ENCODE assay signal across 13 cellular contexts in genomic region chr2:8546319-8547283, GRCh38.
DNase-seq lines count a peak whose midpoint lies in the region; ATAC-seq, FAIRE-seq and TF ChIP-seq lines count a peak whose summit lies in the region.
"Had no signal": no experiment of that assay in that cellular context is flagged by ENCODE, and none has a peak within 500 bp of the region (broad histone marks: within the 10 kb centered on the region; RNA-seq: fewer than 3 reads in every experiment).

No MANE protein-coding gene starts in this region.

- no TSS peak for BruUV-seq in IMR-90 (replicated peaks; lab: Mats Ljungman, UMichigan)
- no TSS peak for BruUV-seq in HepG2 (replicated peaks; lab: Mats Ljungman, UMichigan)

- H3K9ac ChIP-seq in IMR-90 (ENCODE audit: low read depth, low read length) = no peak overlapping the region
- H3K9ac ChIP-seq in HepG2 (ENCODE audit: insufficient read depth, low read depth, low read length) = no peak overlapping the region

- POLR2A ChIA-PET in CD4-positive, alpha-beta memory T cell (lab: Charles Lee; ENCODE audit: partially characterized antibody) = no interaction called here
- POLR2A ChIA-PET in IMR-90 (lab: Charles Lee; ENCODE audit: unreplicated experiment) = no interaction called here
- POLR2A ChIA-PET in activated CD8-positive, alpha-beta T cell treated with anti-CD3 and anti-CD28 coated beads for 36 hours (lab: Charles Lee) = interaction anchor here (0.6 to 1.1 kb wide), 3 partner anchors 29 to 1103 kb away, joined by 3 read pairs; no protein-coding TSS in a partner anchor
- POLR2A ChIA-PET in HepG2 (lab: Yijun Ruan, JAX) = no interaction called here

- no peak for TF ChIP-seq POLR2A in IMR-90 (IDR thresholded peaks at IDR 0.05; ENCODE audit: low read depth, low read length)
- no peak for TF ChIP-seq POLR2A in HepG2 (IDR thresholded peaks at IDR 0.05; ENCODE audit: insufficient read depth in 1 of 2, low read depth in 2 of 2, low read length in 2 of 2)

- no peak overlapping the region for H3K4me3 ChIP-seq in CD4-positive, alpha-beta memory T cell (ENCODE audit: low read length in 2 of 2)
- no peak overlapping the region for H3K4me3 ChIP-seq in IMR-90 (ENCODE audit: insufficient read depth, low read depth, low read length)
- H3K4me3 ChIP-seq in HepG2 (replicated peaks in 1 of 3; ENCODE audit: insufficient read depth in 1 of 3, low read depth in 2 of 3, low read length in 3 of 3) = no peak overlapping the region
- H3K4me3 ChIP-seq: psoas muscle had no signal

- H2AK5ac ChIP-seq in IMR-90 (ENCODE audit: low read depth, low read length) = 0 out of 2 replicates have a peak overlapping the region, but pooled peaks have one; percentile 29

- no peaks in the 10 kb centered on the region for H3K9me3 ChIP-seq in CD4-positive, alpha-beta memory T cell (ENCODE audit: control insufficient read depth in 1 of 2, low read length in 2 of 2)
- H3K9me3 ChIP-seq in IMR-90 (ENCODE audit: control insufficient read depth, insufficient read depth, low read length) (no peaks in the 10 kb centered on the region), HepG2 (ENCODE audit: low read length) (no peaks in the 10 kb centered on the region)
- H3K9me3 ChIP-seq: psoas muscle had no signal

- no peak overlapping the region for H3K56ac ChIP-seq in IMR-90 (ENCODE audit: extremely low read depth, insufficient read depth, low read length)

- no peak overlapping the region for H3K23ac ChIP-seq in IMR-90 (ENCODE audit: low read depth, low read length)

- no peaks in the 10 kb centered on the region for H3K79me1 ChIP-seq in IMR-90 (ENCODE audit: low read depth in 1 of 2, low read length in 2 of 2)

- dilution Hi-C loops in IMR-90 (cut with HindIII; ENCODE audit: low sequenced_read_pairs, unreplicated experiment) = no loop called here

- DNase-seq in CD4-positive, alpha-beta memory T cell = no peak
- DNase-seq in IMR-90 = no peak
- DNase-seq in activated CD8-positive, alpha-beta T cell treated with anti-CD3 and anti-CD28 coated beads for 36 hours = peak; percentile 39
- no peak for DNase-seq in HepG2 (ENCODE audit: low spot score)
- DNase-seq in posterior vena cava (ENCODE audit: low spot score) = no peak
- DNase-seq in NCI-H2107 (lab: John Stamatoyannopoulos, UW) = no peak
- no peak for DNase-seq in dedifferentiated amniotic fluid mesenchymal stem cell (ENCODE audit: extremely low spot score)
- DNase-seq: anterior cingulate cortex, DMS79 treated with DMSO at 0.1 percent for 48 hours, NCI-H446 had no signal

- no peaks in the 10 kb centered on the region for H3K27me3 Mint-ChIP-seq in CD4-positive, alpha-beta memory T cell
- no peaks in the 10 kb centered on the region for H3K27me3 Mint-ChIP-seq in activated CD8-positive, alpha-beta T cell treated with anti-CD3 and anti-CD28 coated beads for 36 hours

- H2BK15ac ChIP-seq in IMR-90 (ENCODE audit: low read depth, low read length) = no peak overlapping the region

- intact Hi-C loops in CD4-positive, alpha-beta memory T cell (cut with micrococcal nuclease) = no loop called here
- intact Hi-C loops in IMR-90 (cut with micrococcal nuclease) (no loop called here), HepG2 (cut with micrococcal nuclease; ENCODE audit: unreplicated experiment) (no loop called here), posterior vena cava (cut with DNase I) (no loop called here)
- intact Hi-C loops in activated CD8-positive, alpha-beta T cell treated with anti-CD3 and anti-CD28 coated beads for 36 hours (cut with micrococcal nuclease) = loop anchor here (10.0 kb wide), 1 partner anchor 242 kb away; no protein-coding TSS in a partner anchor

- TF ChIP-seq RAD21 in IMR-90 (IDR thresholded peaks at IDR 0.05; ENCODE audit: low read length) (no peak), HepG2 (CRISPR knock-in tag; IDR thresholded peaks at IDR 0.05) (no peak)

- no peaks in the 10 kb centered on the region for H3K36me3 Mint-ChIP-seq in CD4-positive, alpha-beta memory T cell
- no peaks in the 10 kb centered on the region for H3K36me3 Mint-ChIP-seq in activated CD8-positive, alpha-beta T cell treated with anti-CD3 and anti-CD28 coated beads for 36 hours (ENCODE audit: low read depth)

- no peak overlapping the region for H2BK5ac ChIP-seq in IMR-90 (ENCODE audit: low read depth, low read length, poor library complexity, severe bottlenecking)

- H4K8ac ChIP-seq in IMR-90 (ENCODE audit: low read depth in 2 of 2, low read length in 2 of 2) = no peak overlapping the region

- H3K4me1 ChIP-seq in CD4-positive, alpha-beta memory T cell (ENCODE audit: insufficient read depth, low read length) = peaks cover 57% of the 10 kb centered on the region
- H3K4me1 ChIP-seq in IMR-90 (ENCODE audit: control insufficient read depth, insufficient read depth, low read length) (peaks cover 16% of the 10 kb centered on the region), HepG2 (ENCODE audit: insufficient read depth, low read length) (peaks cover 10% of the 10 kb centered on the region; the same call in 1 of the 2 replicates)
- H3K4me1 ChIP-seq: psoas muscle had no signal

- no peak overlapping the region for H4K91ac ChIP-seq in IMR-90 (ENCODE audit: insufficient read depth, low read depth, low read length)

- H3K27ac Mint-ChIP-seq in CD4-positive, alpha-beta memory T cell = peak overlapping the region in 6 of 7 donors; percentile 43 to 78 (median 68)
- H3K27ac Mint-ChIP-seq in activated CD8-positive, alpha-beta T cell treated with anti-CD3 and anti-CD28 coated beads for 36 hours = peak overlapping the region; percentile 66

- no peak for FAIRE-seq in HepG2 (lab: Jason Lieb, UNC)

- H3K4me1 Mint-ChIP-seq in CD4-positive, alpha-beta memory T cell = peaks cover 36 to 69% (median 49%) of the 10 kb centered on the region in 4 donors
- peaks cover 63% of the 10 kb centered on the region for H3K4me1 Mint-ChIP-seq in activated CD8-positive, alpha-beta T cell treated with anti-CD3 and anti-CD28 coated beads for 36 hours (ENCODE audit: low read depth)

- no peak overlapping the region for H2BK120ac ChIP-seq in IMR-90 (ENCODE audit: low read depth, low read length)

- CTCF ChIA-PET in CD4-positive, alpha-beta memory T cell (lab: Charles Lee; ENCODE audit: partially characterized antibody) = interaction anchor here (1.5 kb wide), 1 partner anchor 14 kb away, joined by 7 read pairs; no protein-coding TSS in a partner anchor
- CTCF ChIA-PET in IMR-90 (lab: Yijun Ruan, JAX) (no interaction called here), HepG2 (lab: Yijun Ruan, JAX; ENCODE audit: low intra/inter-chr PET ratio, low total read pairs) (no interaction called here)
- CTCF ChIA-PET in activated CD8-positive, alpha-beta T cell treated with anti-CD3 and anti-CD28 coated beads for 36 hours (lab: Charles Lee) = interaction anchor here (2.7 kb wide), 1 partner anchor 134 kb away, joined by 8 read pairs; the partner anchor contains the start of gene ID2

- in situ Hi-C loops in IMR-90 (cut with MboI; ENCODE audit: low sequenced_read_pairs) = loop anchor here (10.0 kb wide), 1 partner anchor 128 kb away; no protein-coding TSS in a partner anchor
- in situ Hi-C loops in HepG2 (cut with HindIII; ENCODE audit: extremely low pct_ligation_motif_present, low pct_unique_long_range_greater_than_20kb) = no loop called here

- no peak for TF ChIP-seq EP300 in HepG2 (IDR thresholded peaks at IDR 0.05; ENCODE audit: low read depth in 2 of 2, low read length in 2 of 2)
- TF ChIP-seq EP300 in HepG2 (CRISPR knock-in tag; IDR thresholded peaks at IDR 0.05; ENCODE audit: borderline replicate concordance) = no peak

- no peaks in the 10 kb centered on the region for H3K36me3 ChIP-seq in CD4-positive, alpha-beta memory T cell (ENCODE audit: insufficient read depth, low read length)
- H3K36me3 ChIP-seq in IMR-90 (ENCODE audit: control insufficient read depth, insufficient read depth, low read length) (no peaks in the 10 kb centered on the region), HepG2 (replicated peaks in 1 of 2; ENCODE audit: control insufficient read depth in 1 of 2, insufficient read depth in 2 of 2, low read length in 2 of 2) (no peaks in the 10 kb centered on the region)

- H3K14ac ChIP-seq in IMR-90 (replicated peaks; ENCODE audit: low read depth, low read length) = no peak overlapping the region

- peak overlapping the region; percentile 14 for H2AFZ ChIP-seq in IMR-90 (replicated peaks; ENCODE audit: low read length, poor library complexity)
- no peak overlapping the region for H2AFZ ChIP-seq in HepG2 (ENCODE audit: low read length)

- no peak overlapping the region for H3K4ac ChIP-seq in IMR-90 (ENCODE audit: low read depth, low read length)

- H3K27me3 ChIP-seq in CD4-positive, alpha-beta memory T cell (ENCODE audit: insufficient read depth, low read length) = no peaks in the 10 kb centered on the region
- no peaks in the 10 kb centered on the region for H3K27me3 ChIP-seq in IMR-90 (ENCODE audit: control insufficient read depth, insufficient read depth, low read length)
- peaks cover 10 to 79% of the 10 kb centered on the region in 2 experiments; a peak in 4 of 5 replicates for H3K27me3 ChIP-seq in HepG2 (ENCODE audit: control insufficient read depth in 1 of 2, insufficient read depth in 2 of 2, low read length in 2 of 2)

- H3K4me3 Mint-ChIP-seq in CD4-positive, alpha-beta memory T cell = peak overlapping the region in 6 of 8 donors; percentile 1 to 61 (median 28)
- H3K4me3 Mint-ChIP-seq in activated CD8-positive, alpha-beta T cell treated with anti-CD3 and anti-CD28 coated beads for 36 hours = no peak overlapping the region

- no peak overlapping the region for H3K4me2 ChIP-seq in IMR-90 (ENCODE audit: low read depth, low read length)
- H3K4me2 ChIP-seq in HepG2 (ENCODE audit: low read depth, low read length) = no peak overlapping the region

- no peak overlapping the region for H3K27ac ChIP-seq in CD4-positive, alpha-beta memory T cell (ENCODE audit: low read depth, low read length)
- no peak overlapping the region for H3K27ac ChIP-seq in IMR-90 (ENCODE audit: insufficient read depth, low read length)
- no peak overlapping the region for H3K27ac ChIP-seq in HepG2 (ENCODE audit: extremely low read length, insufficient read depth, low read length)
- H3K27ac ChIP-seq: psoas muscle had no signal

- H4K5ac ChIP-seq in IMR-90 (ENCODE audit: low read depth, low read length) = no peak overlapping the region

- TF ChIP-seq CTCF in IMR-90 (conservative IDR thresholded peaks at IDR 0.05; ENCODE audit: low read depth, low read length) = no peak
- no peak for TF ChIP-seq CTCF in activated CD8-positive, alpha-beta T cell treated with anti-CD3 and anti-CD28 coated beads for 36 hours (IDR thresholded peaks at IDR 0.05)
- TF ChIP-seq CTCF in HepG2 (CRISPR knock-in tag; IDR thresholded peaks at IDR 0.05) = no peak

- H3K79me2 ChIP-seq in HepG2 (ENCODE audit: insufficient read depth, low read length) = no peaks in the 10 kb centered on the region

- no peak overlapping the region for H3K18ac ChIP-seq in IMR-90 (ENCODE audit: low read depth, low read length)

- ATAC-seq in IMR-90 (ENCODE audit: low read depth) (no peak), HepG2 (no peak), GM21515 (IDR thresholded peaks at IDR 0.05; ENCODE audit: unreplicated experiment) (no peak)
- ATAC-seq in activated CD8-positive, alpha-beta T cell treated with anti-CD3 and anti-CD28 coated beads for 36 hours = no peak
- ATAC-seq: left colon, psoas muscle had no signal

- no peak overlapping the region; the same call in 1 of the 2 replicates for H2BK20ac ChIP-seq in IMR-90 (ENCODE audit: low read depth, low read length)

- 86% methylated on average over 9 of the region's 25 CpGs; no CpG with 5 or more reads in 1 of the 2 experiments for WGBS in IMR-90 (ENCODE audit: extremely low coverage in 2 of 2, insufficient read length in 1 of 2), 2 experiments
- WGBS in HepG2 (ENCODE audit: low lambda C conversion rate) = 69% methylated on average over 25 of the region's 25 CpGs

- peaks cover 9% of the 10 kb centered on the region for H3K9me1 ChIP-seq in IMR-90 (ENCODE audit: insufficient read depth, low read length)

- no peak overlapping the region for H2AK9ac ChIP-seq in IMR-90 (replicated peaks; ENCODE audit: low read depth, low read length, poor library complexity)

- H4K20me1 ChIP-seq in IMR-90 (ENCODE audit: insufficient read depth, low read length) (no peaks in the 10 kb centered on the region), HepG2 (ENCODE audit: insufficient read depth, low read length) (no peaks in the 10 kb centered on the region)

- H3K9me3 Mint-ChIP-seq in CD4-positive, alpha-beta memory T cell = no peaks in the 10 kb centered on the region
- H3K9me3 Mint-ChIP-seq in activated CD8-positive, alpha-beta T cell treated with anti-CD3 and anti-CD28 coated beads for 36 hours = no peaks in the 10 kb centered on the region

Comparison
In these comparisons a context has a peak if more than half of its experiments do, and no peak if none do; other contexts are left out.
1. CTCF ChIA-PET loops: an anchor here in CD4-positive, alpha-beta memory T cell (1.5 kb wide) and activated CD8-positive, alpha-beta T cell treated with anti-CD3 and anti-CD28 coated beads for 36 hours (2.7 kb wide); none called in IMR-90 and HepG2.